Comparison of ENCODE assay signal across 23 cellular contexts in genomic region chr6:158538741-158539140, GRCh38. TPM values are rescaled to one million over a fixed set of nuclear protein-coding genes. Genes with fewer than 3 reads are reported as not detected.
A peak's percentile ranks its signal among the peaks of the same experiment; 100 is the strongest.
DNase-seq lines count a peak whose midpoint lies in the region; ATAC-seq and TF ChIP-seq lines count a peak whose summit lies in the region.
"Had no signal": no experiment of that assay in that cellular context is flagged by ENCODE, and none has a peak within 500 bp of the region (broad histone marks: within the 10 kb centered on the region; RNA-seq: fewer than 3 reads in every experiment).

No MANE protein-coding gene starts in this region.

- peak overlapping the region; percentile 18 for H3K9ac ChIP-seq in NT2/D1 (ENCODE audit: insufficient read length, low read depth)

- DNase-seq in Caco-2 = no peak
- no peak for DNase-seq in NT2/D1 (ENCODE audit: low read depth, low spot score)
- no peak for DNase-seq in glutamatergic neuron
- no peak for DNase-seq in progenitor cell of endocrine pancreas (ENCODE audit: low spot score, unreplicated experiment)
- no peak for DNase-seq in activated CD4-positive, CD25-positive, alpha-beta regulatory T cell treated with anti-CD3 and anti-CD28 coated beads, Interleukin-2, amount 50 U/mL, for 72 hours
- DNase-seq in midbrain (lab: John Stamatoyannopoulos, UW) = no peak
- DNase-seq: activated CD4-positive, alpha-beta T cell treated with anti-CD3 and anti-CD28 coated beads, Interleukin-2, amount 50 U/mL, for 48 hours; activated naive CD8-positive, alpha-beta T cell treated with anti-CD3 and anti-CD28 coated beads, Interleukin-2, amount 10 ng/mL, durations not matched to agents 7 days and 5 days; dermis blood vessel endothelial cell; gastrocnemius medialis; immature natural killer cell; left colon; mammary epithelial cell; naive B cell; NCI-H1092; NCI-H2171; NCI-H510A treated with DMSO at 0.1 percent for 48 hours; stimulated activated CD4-positive, alpha-beta T cell treated with anti-CD3 and anti-CD28 coated beads, Interleukin-2, amount 100 ng/mL, for 24 hours; trophoblast cell had no signal

- POLR2A ChIA-PET in Caco-2 (lab: Charles Lee) = no interaction called here

- H3K36me3 ChIP-seq in Caco-2 (ENCODE audit: control insufficient read depth, insufficient read depth, low read length) = no peaks in the 10 kb centered on the region
- no peaks in the 10 kb centered on the region for H3K36me3 ChIP-seq in NT2/D1 (ENCODE audit: insufficient read depth, insufficient read length, low read length)
- H3K36me3 ChIP-seq: gastrocnemius medialis had no signal

- H3K27me3 Mint-ChIP-seq in Caco-2 (ENCODE audit: insufficient read depth, unreplicated experiment) = peaks cover 3% of the 10 kb centered on the region
- H3K27me3 Mint-ChIP-seq in glutamatergic neuron (ENCODE audit: unreplicated experiment) = peaks cover 6% of the 10 kb centered on the region
- H3K27me3 Mint-ChIP-seq in progenitor cell of endocrine pancreas = peaks cover 24% of the 10 kb centered on the region

- H3K4me1 Mint-ChIP-seq in Caco-2 (ENCODE audit: low read depth, unreplicated experiment) (no peaks in the 10 kb centered on the region), glutamatergic neuron (ENCODE audit: low read depth, unreplicated experiment) (peaks cover 27% of the 10 kb centered on the region), progenitor cell of endocrine pancreas (ENCODE audit: low read depth) (peaks cover 1% of the 10 kb centered on the region)
- H3K4me1 Mint-ChIP-seq: central memory CD8-positive, alpha-beta T cell had no signal

- no peak overlapping the region for H3K4me3 ChIP-seq in Caco-2 (ENCODE audit: low read depth, low read length)
- no peak overlapping the region for H3K4me3 ChIP-seq in NT2/D1 (ENCODE audit: insufficient read length, low read depth)
- H3K4me3 ChIP-seq: gastrocnemius medialis had no signal

- CTCF ChIA-PET in Caco-2 (lab: Charles Lee) = no interaction called here

- H3K4me3 Mint-ChIP-seq in Caco-2 (ENCODE audit: unreplicated experiment) = peak overlapping the region; percentile 11
- H3K4me3 Mint-ChIP-seq in glutamatergic neuron (ENCODE audit: unreplicated experiment) = peak overlapping the region; percentile 89
- no peak overlapping the region for H3K4me3 Mint-ChIP-seq in progenitor cell of endocrine pancreas (ENCODE audit: low read depth)
- H3K4me3 Mint-ChIP-seq: activated naive CD8-positive, alpha-beta T cell treated with anti-CD3 and anti-CD28 coated beads, Interleukin-2, amount 10 ng/mL, durations not matched to agents 7 days and 5 days; central memory CD8-positive, alpha-beta T cell had no signal

- H3K36me3 Mint-ChIP-seq in Caco-2 (ENCODE audit: insufficient read depth, unreplicated experiment) = no peaks in the 10 kb centered on the region
- peaks cover 8% of the 10 kb centered on the region for H3K36me3 Mint-ChIP-seq in glutamatergic neuron (ENCODE audit: unreplicated experiment)
- H3K36me3 Mint-ChIP-seq in progenitor cell of endocrine pancreas (ENCODE audit: insufficient read depth) = peaks cover 3% of the 10 kb centered on the region
- H3K36me3 Mint-ChIP-seq: activated naive CD8-positive, alpha-beta T cell treated with anti-CD3 and anti-CD28 coated beads, Interleukin-2, amount 10 ng/mL, durations not matched to agents 7 days and 5 days had no signal

- no TSS peak for BruUV-seq in Caco-2 (replicated peaks; lab: Mats Ljungman, UMichigan)

- H3K9me3 ChIP-seq in Caco-2 (no peaks in the 10 kb centered on the region), NT2/D1 (ENCODE audit: insufficient read depth, low read length) (no peaks in the 10 kb centered on the region)
- H3K9me3 ChIP-seq: gastrocnemius medialis had no signal

- no peak for ATAC-seq in GM21737 (IDR thresholded peaks at IDR 0.05; ENCODE audit: unreplicated experiment)
- ATAC-seq: gastrocnemius medialis, Panc1 had no signal

- H3K27ac Mint-ChIP-seq in Caco-2 (ENCODE audit: unreplicated experiment) (no peak overlapping the region), glutamatergic neuron (ENCODE audit: unreplicated experiment) (peak overlapping the region; percentile 57), progenitor cell of endocrine pancreas (peak overlapping the region; percentile 64)
- H3K27ac Mint-ChIP-seq: activated naive CD8-positive, alpha-beta T cell treated with anti-CD3 and anti-CD28 coated beads, Interleukin-2, amount 10 ng/mL, durations not matched to agents 7 days and 5 days; activated T-helper 2 cell treated with anti-CD3 and anti-CD28 coated beads, Interferon-gamma antibody, Interleukin-2, Interleukin-4, amounts not matched to agents 10 μg/mL and 5 μg/mL and 100 μg/mL, durations not matched to agents 14 hours and 24 hours and 36 hours; immature natural killer cell had no signal

- TF ChIP-seq CTCF in Caco-2 (IDR thresholded peaks at IDR 0.05; ENCODE audit: insufficient read depth in 1 of 2, low read depth in 1 of 2, low read length in 1 of 2, severe bottlenecking in 1 of 2, unreplicated experiment in 1 of 2) (no peak), glutamatergic neuron (IDR thresholded peaks at IDR 0.05; ENCODE audit: partially characterized antibody, unreplicated experiment) (no peak), progenitor cell of endocrine pancreas (IDR thresholded peaks at IDR 0.05; ENCODE audit: unreplicated experiment) (no peak)

- H3K9me3 Mint-ChIP-seq in Caco-2 (ENCODE audit: unreplicated experiment) = no peaks in the 10 kb centered on the region
- peaks cover 7% of the 10 kb centered on the region for H3K9me3 Mint-ChIP-seq in glutamatergic neuron (ENCODE audit: unreplicated experiment)
- H3K9me3 Mint-ChIP-seq in progenitor cell of endocrine pancreas (ENCODE audit: low read depth) = no peaks in the 10 kb centered on the region
- H3K9me3 Mint-ChIP-seq: activated naive CD8-positive, alpha-beta T cell treated with anti-CD3 and anti-CD28 coated beads, Interleukin-2, amount 10 ng/mL, durations not matched to agents 7 days and 5 days; activated T-helper 2 cell treated with anti-CD3 and anti-CD28 coated beads, Interferon-gamma antibody, Interleukin-2, Interleukin-4, amounts not matched to agents 10 μg/mL and 5 μg/mL and 100 μg/mL, durations not matched to agents 14 hours and 24 hours and 36 hours had no signal

- H3K4me1 ChIP-seq in Caco-2 = no peaks in the 10 kb centered on the region
- no peaks in the 10 kb centered on the region for H3K4me1 ChIP-seq in NT2/D1 (ENCODE audit: insufficient read depth, insufficient read length)
- H3K4me1 ChIP-seq: gastrocnemius medialis had no signal

- no peaks in the 10 kb centered on the region for H3K27me3 ChIP-seq in Caco-2 (replicated peaks; ENCODE audit: control insufficient read depth, insufficient read depth, low read length)
- peaks cover 6% of the 10 kb centered on the region for H3K27me3 ChIP-seq in NT2/D1 (ENCODE audit: insufficient read depth, insufficient read length)

- intact Hi-C loops in Caco-2 (cut with micrococcal nuclease; ENCODE audit: unreplicated experiment) = no loop called here

RNA-seq across cellular contexts. Expression of gene TMEM181, which starts 21.1 kb away (rescaled TPM):
- total RNA-seq in Caco-2 (2022) (25.7 and 26.7 TPM in 2 replicates), glutamatergic neuron (ENCODE audit: unreplicated experiment) (44.3 TPM), progenitor cell of endocrine pancreas (33.9 and 35.6 TPM in 2 replicates)
